In the genomic region with DNA sequence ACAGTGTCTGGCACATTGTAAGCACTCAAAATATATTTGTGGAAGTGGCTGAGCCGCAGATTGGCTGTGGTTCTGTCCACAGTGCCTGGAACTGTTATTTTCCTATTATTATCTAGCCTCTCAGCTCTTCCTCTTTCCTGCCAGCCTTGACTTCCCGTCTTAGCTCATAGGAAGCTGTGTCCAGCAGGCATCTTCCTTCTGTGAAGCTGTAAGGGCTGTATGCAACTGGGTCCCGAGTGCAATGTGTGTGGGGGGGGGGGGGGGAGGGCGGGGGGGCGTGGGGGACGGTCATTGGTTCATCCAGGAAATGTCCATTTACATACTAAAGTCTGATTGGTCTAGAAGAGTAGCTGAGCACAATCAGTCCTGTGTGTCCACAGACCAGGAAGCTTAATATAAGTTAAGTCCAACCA, we compare ENCODE assay signal across 1 cellular context.
TF ChIP-seq lines count a peak whose summit lies in the region.

No MANE protein-coding gene starts in this region.

TF ChIP-seq in GM23338, 12 proteins besides CTCF, POLR2A, EP300 and RAD21 (continued from another document):
- TF ChIP-seq, protein P1, sequence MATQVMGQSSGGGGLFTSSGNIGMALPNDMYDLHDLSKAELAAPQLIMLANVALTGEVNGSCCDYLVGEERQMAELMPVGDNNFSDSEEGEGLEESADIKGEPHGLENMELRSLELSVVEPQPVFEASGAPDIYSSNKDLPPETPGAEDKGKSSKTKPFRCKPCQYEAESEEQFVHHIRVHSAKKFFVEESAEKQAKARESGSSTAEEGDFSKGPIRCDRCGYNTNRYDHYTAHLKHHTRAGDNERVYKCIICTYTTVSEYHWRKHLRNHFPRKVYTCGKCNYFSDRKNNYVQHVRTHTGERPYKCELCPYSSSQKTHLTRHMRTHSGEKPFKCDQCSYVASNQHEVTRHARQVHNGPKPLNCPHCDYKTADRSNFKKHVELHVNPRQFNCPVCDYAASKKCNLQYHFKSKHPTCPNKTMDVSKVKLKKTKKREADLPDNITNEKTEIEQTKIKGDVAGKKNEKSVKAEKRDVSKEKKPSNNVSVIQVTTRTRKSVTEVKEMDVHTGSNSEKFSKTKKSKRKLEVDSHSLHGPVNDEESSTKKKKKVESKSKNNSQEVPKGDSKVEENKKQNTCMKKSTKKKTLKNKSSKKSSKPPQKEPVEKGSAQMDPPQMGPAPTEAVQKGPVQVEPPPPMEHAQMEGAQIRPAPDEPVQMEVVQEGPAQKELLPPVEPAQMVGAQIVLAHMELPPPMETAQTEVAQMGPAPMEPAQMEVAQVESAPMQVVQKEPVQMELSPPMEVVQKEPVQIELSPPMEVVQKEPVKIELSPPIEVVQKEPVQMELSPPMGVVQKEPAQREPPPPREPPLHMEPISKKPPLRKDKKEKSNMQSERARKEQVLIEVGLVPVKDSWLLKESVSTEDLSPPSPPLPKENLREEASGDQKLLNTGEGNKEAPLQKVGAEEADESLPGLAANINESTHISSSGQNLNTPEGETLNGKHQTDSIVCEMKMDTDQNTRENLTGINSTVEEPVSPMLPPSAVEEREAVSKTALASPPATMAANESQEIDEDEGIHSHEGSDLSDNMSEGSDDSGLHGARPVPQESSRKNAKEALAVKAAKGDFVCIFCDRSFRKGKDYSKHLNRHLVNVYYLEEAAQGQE (IDR thresholded peaks at IDR 0.05; ENCODE audit: unreplicated experiment), result no peak
- TF ChIP-seq ZNF331 (CRISPR knock-in tag; IDR thresholded peaks at IDR 0.05; ENCODE audit: low read depth), result no peak
- TF ChIP-seq, protein P2, sequence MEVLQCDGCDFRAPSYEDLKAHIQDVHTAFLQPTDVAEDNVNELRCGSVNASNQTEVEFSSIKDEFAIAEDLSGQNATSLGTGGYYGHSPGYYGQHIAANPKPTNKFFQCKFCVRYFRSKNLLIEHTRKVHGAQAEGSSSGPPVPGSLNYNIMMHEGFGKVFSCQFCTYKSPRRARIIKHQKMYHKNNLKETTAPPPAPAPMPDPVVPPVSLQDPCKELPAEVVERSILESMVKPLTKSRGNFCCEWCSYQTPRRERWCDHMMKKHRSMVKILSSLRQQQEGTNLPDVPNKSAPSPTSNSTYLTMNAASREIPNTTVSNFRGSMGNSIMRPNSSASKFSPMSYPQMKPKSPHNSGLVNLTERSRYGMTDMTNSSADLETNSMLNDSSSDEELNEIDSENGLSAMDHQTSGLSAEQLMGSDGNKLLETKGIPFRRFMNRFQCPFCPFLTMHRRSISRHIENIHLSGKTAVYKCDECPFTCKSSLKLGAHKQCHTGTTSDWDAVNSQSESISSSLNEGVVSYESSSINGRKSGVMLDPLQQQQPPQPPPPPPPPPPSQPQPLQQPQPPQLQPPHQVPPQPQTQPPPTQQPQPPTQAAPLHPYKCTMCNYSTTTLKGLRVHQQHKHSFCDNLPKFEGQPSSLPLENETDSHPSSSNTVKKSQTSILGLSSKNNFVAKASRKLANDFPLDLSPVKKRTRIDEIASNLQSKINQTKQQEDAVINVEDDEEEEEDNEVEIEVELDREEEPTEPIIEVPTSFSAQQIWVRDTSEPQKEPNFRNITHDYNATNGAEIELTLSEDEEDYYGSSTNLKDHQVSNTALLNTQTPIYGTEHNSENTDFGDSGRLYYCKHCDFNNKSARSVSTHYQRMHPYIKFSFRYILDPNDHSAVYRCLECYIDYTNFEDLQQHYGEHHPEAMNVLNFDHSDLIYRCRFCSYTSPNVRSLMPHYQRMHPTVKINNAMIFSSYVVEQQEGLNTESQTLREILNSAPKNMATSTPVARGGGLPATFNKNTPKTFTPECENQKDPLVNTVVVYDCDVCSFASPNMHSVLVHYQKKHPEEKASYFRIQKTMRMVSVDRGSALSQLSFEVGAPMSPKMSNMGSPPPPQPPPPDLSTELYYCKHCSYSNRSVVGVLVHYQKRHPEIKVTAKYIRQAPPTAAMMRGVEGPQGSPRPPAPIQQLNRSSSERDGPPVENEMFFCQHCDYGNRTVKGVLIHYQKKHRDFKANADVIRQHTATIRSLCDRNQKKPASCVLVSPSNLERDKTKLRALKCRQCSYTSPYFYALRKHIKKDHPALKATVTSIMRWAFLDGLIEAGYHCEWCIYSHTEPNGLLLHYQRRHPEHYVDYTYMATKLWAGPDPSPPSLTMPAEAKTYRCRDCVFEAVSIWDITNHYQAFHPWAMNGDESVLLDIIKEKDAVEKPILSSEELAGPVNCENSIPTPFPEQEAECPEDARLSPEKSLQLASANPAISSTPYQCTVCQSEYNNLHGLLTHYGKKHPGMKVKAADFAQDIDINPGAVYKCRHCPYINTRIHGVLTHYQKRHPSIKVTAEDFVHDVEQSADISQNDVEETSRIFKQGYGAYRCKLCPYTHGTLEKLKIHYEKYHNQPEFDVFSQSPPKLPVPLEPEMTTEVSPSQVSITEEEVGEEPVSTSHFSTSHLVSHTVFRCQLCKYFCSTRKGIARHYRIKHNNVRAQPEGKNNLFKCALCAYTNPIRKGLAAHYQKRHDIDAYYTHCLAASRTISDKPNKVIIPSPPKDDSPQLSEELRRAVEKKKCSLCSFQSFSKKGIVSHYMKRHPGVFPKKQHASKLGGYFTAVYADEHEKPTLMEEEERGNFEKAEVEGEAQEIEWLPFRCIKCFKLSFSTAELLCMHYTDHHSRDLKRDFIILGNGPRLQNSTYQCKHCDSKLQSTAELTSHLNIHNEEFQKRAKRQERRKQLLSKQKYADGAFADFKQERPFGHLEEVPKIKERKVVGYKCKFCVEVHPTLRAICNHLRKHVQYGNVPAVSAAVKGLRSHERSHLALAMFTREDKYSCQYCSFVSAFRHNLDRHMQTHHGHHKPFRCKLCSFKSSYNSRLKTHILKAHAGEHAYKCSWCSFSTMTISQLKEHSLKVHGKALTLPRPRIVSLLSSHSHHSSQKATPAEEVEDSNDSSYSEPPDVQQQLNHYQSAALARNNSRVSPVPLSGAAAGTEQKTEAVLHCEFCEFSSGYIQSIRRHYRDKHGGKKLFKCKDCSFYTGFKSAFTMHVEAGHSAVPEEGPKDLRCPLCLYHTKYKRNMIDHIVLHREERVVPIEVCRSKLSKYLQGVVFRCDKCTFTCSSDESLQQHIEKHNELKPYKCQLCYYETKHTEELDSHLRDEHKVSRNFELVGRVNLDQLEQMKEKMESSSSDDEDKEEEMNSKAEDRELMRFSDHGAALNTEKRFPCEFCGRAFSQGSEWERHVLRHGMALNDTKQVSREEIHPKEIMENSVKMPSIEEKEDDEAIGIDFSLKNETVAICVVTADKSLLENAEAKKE (CRISPR knock-in tag; IDR thresholded peaks at IDR 0.05), result no peak
- no peak for TF ChIP-seq STAT1 (IDR thresholded peaks at IDR 0.05; ENCODE audit: unreplicated experiment)
- no peak for TF ChIP-seq JUNB (IDR thresholded peaks at IDR 0.05; ENCODE audit: unreplicated experiment)
